In genomic region chr1:44810762-44811105, GRCh38 we compare ENCODE assay signal across 11 cellular contexts. TPM values are rescaled to one million over a fixed set of nuclear protein-coding genes. Genes with fewer than 3 reads are reported as not detected.
DNase-seq lines count a peak whose midpoint lies in the region; ATAC-seq and TF ChIP-seq lines count a peak whose summit lies in the region.
"Not testable (repeated sequence)": the region's sequence is repeated elsewhere in the genome, so short reads cannot be mapped to it uniquely, and the experiment has no call there.
"Had no signal": no experiment of that assay in that cellular context is flagged by ENCODE, and none has a peak within 500 bp of the region (broad histone marks: within the 10 kb centered on the region; RNA-seq: fewer than 3 reads in every experiment).

No MANE protein-coding gene starts in this region.

- not testable (repeated sequence) for TF ChIP-seq POLR2A in HCT116 (IDR thresholded peaks at IDR 0.05; ENCODE audit: borderline replicate concordance, extremely low read depth, insufficient read depth, insufficient read length)

- RAD21 ChIA-PET in HCT116 (lab: Charles Lee; ENCODE audit: low non-redundant PET in 1 of 2, low total read pairs in 2 of 2, uncharacterized antibody in 2 of 2, unreplicated experiment in 2 of 2), result not testable (repeated sequence)

- 98% methylated on average over 4 of the region's 4 CpGs for WGBS in hepatocyte (ENCODE audit: low lambda C conversion rate, missing lambda C conversion rate)
- 84 to 85% methylated on average over 4 of the region's 4 CpGs for WGBS in aorta, 2 donors

- H3K4me1 ChIP-seq in HCT116 (ENCODE audit: control insufficient read depth in 1 of 2, insufficient read depth in 2 of 2, low read length in 2 of 2), result peaks cover 58 to 72% of the 10 kb centered on the region in 2 experiments
- peaks cover 53% of the 10 kb centered on the region for H3K4me1 ChIP-seq in hepatocyte (ENCODE audit: insufficient read depth)
- not testable (repeated sequence) for H3K4me1 ChIP-seq in aorta (ENCODE audit: control insufficient read depth in 1 of 2, insufficient read depth in 2 of 2, low read length in 2 of 2)

- H3K9me3 Mint-ChIP-seq in activated B cell treated with CpG ODN at 0.5 μM for 24 hours; activated naive CD8-positive, alpha-beta T cell treated with anti-CD3 and anti-CD28 coated beads for 36 hours; natural killer cell treated with Interleukin-12 subunit alpha and Interleukin-12 subunit beta and Interleukin-15 and Interleukin-18, amount 100 ng/mL, for 72 hours; stimulated activated memory B cell treated with anti-CD40 and anti-IgM and Interleukin-4, amounts not matched to agents 10 μg/mL and 1 μg/mL and 100 μg/mL, for 72 hours: not testable (repeated sequence)

- H3K9me2 ChIP-seq in HCT116 (ENCODE audit: insufficient read depth); hepatocyte (replicated peaks; ENCODE audit: insufficient read depth): not testable (repeated sequence)

- POLR2A ChIA-PET in HCT116 (lab: Charles Lee) (interaction anchor here (1.0 to 8.0 kb wide), 3 partner anchors 9 to 17 kb away, joined by 3 to 200 read pairs (median 32); partner anchors contain the start of gene PLK3), activated B cell treated with CpG ODN at 0.5 μM for 24 hours (lab: Charles Lee) (interaction anchor here (0.6 to 9.4 kb wide), 9 partner anchors 9 to 877 kb away, joined by 3 to 364 read pairs (median 6); partner anchors contain the start of genes PLK3 and RPS8)

- not testable (repeated sequence) for H4K20me1 ChIP-seq in HCT116 (ENCODE audit: insufficient read depth); hepatocyte (ENCODE audit: insufficient read depth, poor library complexity, severe bottlenecking)

- H3K27ac ChIP-seq in HCT116 (ENCODE audit: low read depth, low read length), result peak overlapping the region; percentile 98; the same call in 1 of the 2 replicates
- H3K27ac ChIP-seq in dorsolateral prefrontal cortex, result peak overlapping the region in 55 of 59 donors; percentile 3 to 98 (median 93)
- H3K27ac ChIP-seq in hepatocyte, result peak overlapping the region; percentile 100
- peak overlapping the region; percentile 38 to 98 for H3K27ac ChIP-seq in aorta (ENCODE audit: low read depth in 1 of 2, low read length in 2 of 2)

- TF ChIP-seq RAD21 in HCT116 (IDR thresholded peaks at IDR 0.05; ENCODE audit: low read depth), result not testable (repeated sequence)

- H3K27me3 ChIP-seq in HCT116 (ENCODE audit: insufficient read depth, low read length); dorsolateral prefrontal cortex; hepatocyte; aorta (ENCODE audit: control insufficient read depth in 1 of 2, insufficient read depth in 2 of 2, low read length in 1 of 2): not testable (repeated sequence)

- H3K36me3 Mint-ChIP-seq in activated B cell treated with CpG ODN at 0.5 μM for 24 hours (ENCODE audit: low read depth), result peaks cover 23% of the 10 kb centered on the region
- H3K36me3 Mint-ChIP-seq in activated naive CD8-positive, alpha-beta T cell treated with anti-CD3 and anti-CD28 coated beads for 36 hours, result peaks cover 27% of the 10 kb centered on the region
- not testable (repeated sequence) for H3K36me3 Mint-ChIP-seq in natural killer cell treated with Interleukin-12 subunit alpha and Interleukin-12 subunit beta and Interleukin-15 and Interleukin-18, amount 100 ng/mL, for 72 hours
- H3K36me3 Mint-ChIP-seq in stimulated activated memory B cell treated with anti-CD40 and anti-IgM and Interleukin-4, amounts not matched to agents 10 μg/mL and 1 μg/mL and 100 μg/mL, for 72 hours, result peaks cover 21% of the 10 kb centered on the region

- TF ChIP-seq CTCF in HCT116 (IDR thresholded peaks at IDR 0.05 in 2 of 3, conservative IDR thresholded peaks at IDR 0.05 in 1 of 3; ENCODE audit: borderline replicate concordance in 1 of 3, insufficient read depth in 1 of 3, low read depth in 2 of 3, low read length in 2 of 3); activated B cell treated with CpG ODN at 0.5 μM for 24 hours (IDR thresholded peaks at IDR 0.05); dorsolateral prefrontal cortex (IDR thresholded peaks at IDR 0.05 in 54 of 56, conservative IDR thresholded peaks at IDR 0.05 in 2 of 56; ENCODE audit: low read depth in 1 of 56, partially characterized antibody in 56 of 56); hepatocyte (IDR thresholded peaks at IDR 0.05; ENCODE audit: poor library complexity): not testable (repeated sequence)

- H3K79me2 ChIP-seq in HCT116 (ENCODE audit: insufficient read depth, low read length), result not testable (repeated sequence)
- H3K79me2 ChIP-seq in hepatocyte, result peaks cover 17% of the 10 kb centered on the region

- DNase-seq in HCT116 (ENCODE audit: low read depth, low spot score); activated B cell treated with CpG ODN at 0.5 μM for 24 hours; activated naive CD8-positive, alpha-beta T cell treated with anti-CD3 and anti-CD28 coated beads for 36 hours; hepatocyte (ENCODE audit: low spot score); natural killer cell treated with Interleukin-12 subunit alpha and Interleukin-12 subunit beta and Interleukin-15 and Interleukin-18, amount 100 ng/mL, for 72 hours (ENCODE audit: low spot score): not testable (repeated sequence)
- peak in 2 of 10 donors; percentile 7 to 17 for DNase-seq in dorsolateral prefrontal cortex
- DNase-seq in aorta, result peak in 1 of 2 donors; percentile 36

- H3K9ac ChIP-seq in HCT116 (ENCODE audit: low read length), result peak overlapping the region; percentile 73; the same call in 1 of the 2 replicates

- H3K9me3 ChIP-seq in HCT116 (ENCODE audit: control insufficient read depth in 1 of 2, insufficient read depth in 1 of 2, low read depth in 1 of 2, low read length in 2 of 2); hepatocyte (ENCODE audit: low read depth); aorta (ENCODE audit: control insufficient read depth, low read length): not testable (repeated sequence)

- H2AFZ ChIP-seq in HCT116 (ENCODE audit: low read depth, low read length, poor library complexity, severe bottlenecking); hepatocyte: not testable (repeated sequence)

- H3K27ac Mint-ChIP-seq in activated B cell treated with CpG ODN at 0.5 μM for 24 hours, result peak overlapping the region; percentile 97
- H3K27ac Mint-ChIP-seq in activated naive CD8-positive, alpha-beta T cell treated with anti-CD3 and anti-CD28 coated beads for 36 hours, result peak overlapping the region; percentile 99
- peak overlapping the region; percentile 97 for H3K27ac Mint-ChIP-seq in natural killer cell treated with Interleukin-12 subunit alpha and Interleukin-12 subunit beta and Interleukin-15 and Interleukin-18, amount 100 ng/mL, for 72 hours
- peak overlapping the region; percentile 96 for H3K27ac Mint-ChIP-seq in stimulated activated memory B cell treated with anti-CD40 and anti-IgM and Interleukin-4, amounts not matched to agents 10 μg/mL and 1 μg/mL and 100 μg/mL, for 72 hours

- intact Hi-C loops in HCT116 (cut with micrococcal nuclease); dorsolateral prefrontal cortex (cut with DNase I); aorta (cut with DNase I): not testable (repeated sequence)
- intact Hi-C loops in activated B cell treated with CpG ODN at 0.5 μM for 24 hours (cut with micrococcal nuclease), result loop anchor here (1.0 kb wide), 1 partner anchor 9 kb away; no protein-coding TSS in a partner anchor

- not testable (repeated sequence) for ATAC-seq in HCT116; activated B cell treated with CpG ODN at 0.5 μM for 24 hours (ENCODE audit: low read depth); natural killer cell treated with Interleukin-12 subunit alpha and Interleukin-12 subunit beta and Interleukin-15 and Interleukin-18, amount 100 ng/mL, for 72 hours; stimulated activated memory B cell treated with anti-CD40 and anti-IgM and Interleukin-4, amounts not matched to agents 10 μg/mL and 1 μg/mL and 100 μg/mL, for 72 hours; aorta (ENCODE audit: low FRiP score)

- H3K27me3 Mint-ChIP-seq in activated B cell treated with CpG ODN at 0.5 μM for 24 hours; activated naive CD8-positive, alpha-beta T cell treated with anti-CD3 and anti-CD28 coated beads for 36 hours; natural killer cell treated with Interleukin-12 subunit alpha and Interleukin-12 subunit beta and Interleukin-15 and Interleukin-18, amount 100 ng/mL, for 72 hours; stimulated activated memory B cell treated with anti-CD40 and anti-IgM and Interleukin-4, amounts not matched to agents 10 μg/mL and 1 μg/mL and 100 μg/mL, for 72 hours: not testable (repeated sequence)

- H3K4me2 ChIP-seq in HCT116 (ENCODE audit: low read length) (peak overlapping the region; percentile 68), hepatocyte (peak overlapping the region; percentile 75)

- H3K4me3 ChIP-seq in HCT116 (replicated peaks in 1 of 2; ENCODE audit: low read depth in 1 of 2, low read length in 2 of 2); hepatocyte; aorta (ENCODE audit: low read length in 2 of 2): not testable (repeated sequence)
- H3K4me3 ChIP-seq in dorsolateral prefrontal cortex, result peak overlapping the region in 2 of 59 donors; percentile 0 to 12

- peak overlapping the region; percentile 74 for H3K4me3 Mint-ChIP-seq in activated B cell treated with CpG ODN at 0.5 μM for 24 hours
- H3K4me3 Mint-ChIP-seq in activated naive CD8-positive, alpha-beta T cell treated with anti-CD3 and anti-CD28 coated beads for 36 hours, result peak overlapping the region; percentile 74
- H3K4me3 Mint-ChIP-seq in natural killer cell treated with Interleukin-12 subunit alpha and Interleukin-12 subunit beta and Interleukin-15 and Interleukin-18, amount 100 ng/mL, for 72 hours, result peak overlapping the region; percentile 12
- H3K4me3 Mint-ChIP-seq in stimulated activated memory B cell treated with anti-CD40 and anti-IgM and Interleukin-4, amounts not matched to agents 10 μg/mL and 1 μg/mL and 100 μg/mL, for 72 hours, result peak overlapping the region; percentile 27

- not testable (repeated sequence) for H3K36me3 ChIP-seq in HCT116 (ENCODE audit: control insufficient read depth in 1 of 2, insufficient read depth in 2 of 2, low read length in 2 of 2); hepatocyte (replicated peaks; ENCODE audit: insufficient read depth, low read depth); aorta (ENCODE audit: control insufficient read depth in 1 of 2, insufficient read depth in 2 of 2, low read length in 1 of 2)

- CTCF ChIA-PET in HCT116 (lab: Charles Lee) (interaction anchor here (2.9 kb wide), 1 partner anchor 11 kb away, joined by 8 read pairs; the partner anchor contains the start of gene PLK3), activated B cell treated with CpG ODN at 0.5 μM for 24 hours (lab: Charles Lee) (interaction anchor here (2.3 kb wide), 1 partner anchor 8 kb away, joined by 13 read pairs; no protein-coding TSS in a partner anchor)

- BruUV-seq in HCT116 (replicated peaks; lab: Mats Ljungman, UMichigan), result not testable (repeated sequence)

- H3K4me1 Mint-ChIP-seq in activated B cell treated with CpG ODN at 0.5 μM for 24 hours, result peaks cover 76% of the 10 kb centered on the region
- peaks cover 70% of the 10 kb centered on the region for H3K4me1 Mint-ChIP-seq in activated naive CD8-positive, alpha-beta T cell treated with anti-CD3 and anti-CD28 coated beads for 36 hours
- H3K4me1 Mint-ChIP-seq in natural killer cell treated with Interleukin-12 subunit alpha and Interleukin-12 subunit beta and Interleukin-15 and Interleukin-18, amount 100 ng/mL, for 72 hours (ENCODE audit: low read depth in 2 of 2), result peaks cover 46 to 55% of the 10 kb centered on the region in 2 donors
- peaks cover 79% of the 10 kb centered on the region for H3K4me1 Mint-ChIP-seq in stimulated activated memory B cell treated with anti-CD40 and anti-IgM and Interleukin-4, amounts not matched to agents 10 μg/mL and 1 μg/mL and 100 μg/mL, for 72 hours

RNA-seq across cellular contexts. Expression of gene BTBD19, which starts 2.4 kb away (rescaled TPM):
- total RNA-seq in HCT116 (2021; ENCODE audit: unreplicated experiment) (11.6 TPM), activated B cell treated with CpG ODN at 0.5 μM for 24 hours (25.8 and 27.6 TPM in 2 replicates), dorsolateral prefrontal cortex (10 to 100 TPM in 12 of 120 experiments, 1 to 10 TPM in 108; 2.3 to 14.1 (median 6.4) TPM), hepatocyte (4.8 and 5.5 TPM in 2 replicates), aorta (10 to 100 TPM; 38.5 to 41.1 TPM)
- polyA plus RNA-seq in HCT116 (2012), result 5.2 and 6.1 TPM in 2 replicates
- total RNA-seq in activated naive CD8-positive, alpha-beta T cell treated with anti-CD3 and anti-CD28 coated beads for 36 hours, result 1 to 10 TPM; 6.0 to 8.1 TPM
- polyA plus RNA-seq in hepatocyte (16.8 and 20.6 TPM in 2 replicates), aorta (10 to 100 TPM in 1 of 2 donors, 1 to 10 TPM in 1; 5.1 to 35.4 TPM)
- total RNA-seq in natural killer cell treated with Interleukin-12 subunit alpha and Interleukin-12 subunit beta and Interleukin-15 and Interleukin-18, amount 100 ng/mL, for 72 hours, result 1 to 10 TPM; 1.7 to 6.4 TPM

RNA-seq across cellular contexts. Expression of gene DYNLT4, which starts 3.6 kb away (rescaled TPM):
- total RNA-seq in HCT116 (2021; ENCODE audit: unreplicated experiment) (0.96 TPM), activated B cell treated with CpG ODN at 0.5 μM for 24 hours (not detected in 2 replicates), dorsolateral prefrontal cortex (under 1 TPM in 1 of 120 experiments, not detected in 119; 0.79 TPM), hepatocyte (0.30 and 1.6 TPM in 2 replicates), aorta (under 1 TPM; 0.81 to 0.87 TPM)
- polyA plus RNA-seq in HCT116 (2012), result 2.4 and 3.1 TPM in 2 replicates
- 1 to 10 TPM in 1 of 2 experiments, under 1 TPM in 1; 0.70 to 1.0 TPM for total RNA-seq in activated naive CD8-positive, alpha-beta T cell treated with anti-CD3 and anti-CD28 coated beads for 36 hours
- polyA plus RNA-seq in hepatocyte (2.2 and 3.0 TPM in 2 replicates), aorta (1 to 10 TPM in 1 of 2 donors, not detected in 1; 3.0 TPM)
- not detected for total RNA-seq in natural killer cell treated with Interleukin-12 subunit alpha and Interleukin-12 subunit beta and Interleukin-15 and Interleukin-18, amount 100 ng/mL, for 72 hours
- total RNA-seq: H9, myocyte had no signal

RNA-seq across cellular contexts. Expression of gene PLK3, which starts 10.6 kb away (rescaled TPM):
- total RNA-seq in HCT116 (2021; ENCODE audit: unreplicated experiment), result 56.1 TPM
- polyA plus RNA-seq in HCT116 (2012), result 67.3 and 78.0 TPM in 2 replicates
- total RNA-seq in activated B cell treated with CpG ODN at 0.5 μM for 24 hours, result 63.0 and 82.0 TPM in 2 replicates
- total RNA-seq in activated naive CD8-positive, alpha-beta T cell treated with anti-CD3 and anti-CD28 coated beads for 36 hours, result 10 to 100 TPM; 53.3 to 57.1 TPM
- 10 to 100 TPM in 72 of 120 experiments, 1 to 10 TPM in 48; 3.7 to 23.1 (median 11.1) TPM for total RNA-seq in dorsolateral prefrontal cortex
- 8.9 and 18.2 TPM in 2 replicates for total RNA-seq in hepatocyte
- 38.7 and 40.1 TPM in 2 replicates for polyA plus RNA-seq in hepatocyte
- total RNA-seq in natural killer cell treated with Interleukin-12 subunit alpha and Interleukin-12 subunit beta and Interleukin-15 and Interleukin-18, amount 100 ng/mL, for 72 hours, result 10 to 100 TPM; 27.4 to 64.3 TPM
- total RNA-seq in aorta, result 10 to 100 TPM; 28.8 to 84.3 TPM
- 10 to 100 TPM; 16.2 to 73.3 TPM for polyA plus RNA-seq in aorta

RNA-seq across cellular contexts. Expression of gene BEST4, which starts 22.8 kb away (rescaled TPM):
- total RNA-seq in HCT116 (2021; ENCODE audit: unreplicated experiment), result 0.52 TPM
- polyA plus RNA-seq in HCT116 (2012), result 0.26 and 0.35 TPM in 2 replicates
- total RNA-seq in activated B cell treated with CpG ODN at 0.5 μM for 24 hours, result 0.49 and 0.62 TPM in 2 replicates
- 1 to 10 TPM; 1.5 to 1.8 TPM for total RNA-seq in activated naive CD8-positive, alpha-beta T cell treated with anti-CD3 and anti-CD28 coated beads for 36 hours
- total RNA-seq in dorsolateral prefrontal cortex, result 1 to 10 TPM in 65 of 120 experiments, under 1 TPM in 51, not detected in 4; 0.23 to 2.6 (median 1.1) TPM
- 0.72 and 0.83 TPM in 2 replicates for total RNA-seq in hepatocyte
- 0.48 and 2.2 TPM in 2 replicates for polyA plus RNA-seq in hepatocyte
- total RNA-seq in natural killer cell treated with Interleukin-12 subunit alpha and Interleukin-12 subunit beta and Interleukin-15 and Interleukin-18, amount 100 ng/mL, for 72 hours, result under 1 TPM in 1 of 2 donors, not detected in 1; 0.47 TPM
- total RNA-seq in aorta, result under 1 TPM; 0.30 to 0.32 TPM
- polyA plus RNA-seq in aorta, result 1 to 10 TPM; 1.1 to 1.8 TPM
- total RNA-seq: PC-3 had no signal

RNA-seq across cellular contexts. Expression of gene PTCH2, which starts 32.3 kb away (rescaled TPM):
- 1.3 TPM for total RNA-seq in HCT116 (2021; ENCODE audit: unreplicated experiment)
- polyA plus RNA-seq in HCT116 (2012), result 0.69 and 0.80 TPM in 2 replicates
- total RNA-seq in activated B cell treated with CpG ODN at 0.5 μM for 24 hours, result 1.2 TPM in 2 replicates
- total RNA-seq in activated naive CD8-positive, alpha-beta T cell treated with anti-CD3 and anti-CD28 coated beads for 36 hours, result 1 to 10 TPM; 1.0 to 1.4 TPM
- 10 to 100 TPM in 43 of 120 experiments, 1 to 10 TPM in 77; 4.1 to 15.7 (median 9.3) TPM for total RNA-seq in dorsolateral prefrontal cortex
- 0.43 and 0.56 TPM in 2 replicates for total RNA-seq in hepatocyte
- polyA plus RNA-seq in hepatocyte, result 1.3 and 2.5 TPM in 2 replicates
- total RNA-seq in natural killer cell treated with Interleukin-12 subunit alpha and Interleukin-12 subunit beta and Interleukin-15 and Interleukin-18, amount 100 ng/mL, for 72 hours, result 1 to 10 TPM; 1.9 TPM
- total RNA-seq in aorta, result 1 to 10 TPM; 1.7 to 6.3 TPM
- polyA plus RNA-seq in aorta, result 1 to 10 TPM in 1 of 2 donors, under 1 TPM in 1; 0.38 to 6.7 TPM
- total RNA-seq: PC-3 had no signal

Comparison
In these comparisons a context has a peak if more than half of its experiments do, and no peak if none do; other contexts are left out.
1. H3K4me3 Mint-ChIP-seq: peak in every context shown above with its lines; median percentile 74 in activated B cell treated with CpG ODN at 0.5 μM for 24 hours; 74 in activated naive CD8-positive, alpha-beta T cell treated with anti-CD3 and anti-CD28 coated beads for 36 hours; 27 in stimulated activated memory B cell treated with anti-CD40 and anti-IgM and Interleukin-4, amounts not matched to agents 10 μg/mL and 1 μg/mL and 100 μg/mL, for 72 hours; 12 in natural killer cell treated with Interleukin-12 subunit alpha and Interleukin-12 subunit beta and Interleukin-15 and Interleukin-18, amount 100 ng/mL, for 72 hours.